1 cellular context compared by ENCODE assay signal in genomic region chr2:42092084-42092996, GRCh38.
TF ChIP-seq lines count a peak whose summit lies in the region.

No MANE protein-coding gene starts in this region.

TF ChIP-seq in HepG2, 621 proteins besides CTCF, POLR2A, EP300 and RAD21 (continued from another document and continues in another):
- TF ChIP-seq THAP7 (CRISPR knock-in tag; IDR thresholded peaks at IDR 0.05): no peak
- TF ChIP-seq ARID5B (CRISPR knock-in tag; IDR thresholded peaks at IDR 0.05): peak; percentile 99
- TF ChIP-seq DMAP1 (CRISPR knock-in tag; IDR thresholded peaks at IDR 0.05): peak; percentile 68
- no peak for TF ChIP-seq ZSCAN5A (CRISPR knock-in tag; IDR thresholded peaks at IDR 0.05; ENCODE audit: borderline replicate concordance)
- no peak; the same call in 1 of the 2 replicates for TF ChIP-seq CCDC6 (CRISPR knock-in tag; IDR thresholded peaks at IDR 0.05)
- TF ChIP-seq CBX5 (CRISPR knock-in tag; IDR thresholded peaks at IDR 0.05; ENCODE audit: borderline replicate concordance): peak; percentile 47; the same call in 1 of the 2 replicates
- peak; percentile 70; the same call in 1 of the 2 replicates for TF ChIP-seq SIX1 (CRISPR knock-in tag; IDR thresholded peaks at IDR 0.05; ENCODE audit: borderline replicate concordance)
- no peak for TF ChIP-seq GABPA (IDR thresholded peaks at IDR 0.05; ENCODE audit: low read depth, low read length)
- peak; percentile 64; the same call in 1 of the 2 replicates for TF ChIP-seq GABPA (CRISPR knock-in tag; IDR thresholded peaks at IDR 0.05; ENCODE audit: low read depth)
- TF ChIP-seq DDIT3 (CRISPR knock-in tag; IDR thresholded peaks at IDR 0.05): 0 out of 2 replicates have a peak, but pooled peaks have one; percentile 48
- TF ChIP-seq ZNF878 (CRISPR knock-in tag; IDR thresholded peaks at IDR 0.05): 0 out of 2 replicates have a peak, but pooled peaks have one; percentile 18
- 0 out of 2 replicates have a peak, but pooled peaks have one; percentile 38 for TF ChIP-seq MEIS1 (CRISPR knock-in tag; IDR thresholded peaks at IDR 0.05; ENCODE audit: borderline replicate concordance)
- TF ChIP-seq RBM39 (IDR thresholded peaks at IDR 0.05; ENCODE audit: low read depth, low read length, poor library complexity, severe bottlenecking): no peak
- no peak for TF ChIP-seq NR2F1 (CRISPR knock-in tag; IDR thresholded peaks at IDR 0.05)
- TF ChIP-seq MEIS2 (CRISPR knock-in tag; IDR thresholded peaks at IDR 0.05): peak; percentile 71; the same call in 1 of the 2 replicates
- no peak for TF ChIP-seq YY1 (IDR thresholded peaks at IDR 0.05; ENCODE audit: insufficient read depth, insufficient replicate concordance, low read depth, low read length)
- no peak for TF ChIP-seq RAD51 (IDR thresholded peaks at IDR 0.05; ENCODE audit: borderline replicate concordance)
- TF ChIP-seq MEF2D (CRISPR knock-in tag; IDR thresholded peaks at IDR 0.05): peak; percentile 70
- TF ChIP-seq ZNF513 (CRISPR knock-in tag; conservative IDR thresholded peaks at IDR 0.05): no peak
- peak; percentile 46; the same call in 1 of the 2 replicates for TF ChIP-seq HNF1B (CRISPR knock-in tag; IDR thresholded peaks at IDR 0.05)
- 0 out of 2 replicates have a peak, but pooled peaks have one; percentile 66 for TF ChIP-seq MXD4 (CRISPR knock-in tag; IDR thresholded peaks at IDR 0.05)
- TF ChIP-seq MED8 (CRISPR knock-in tag; IDR thresholded peaks at IDR 0.05; ENCODE audit: insufficient replicate concordance): no peak
- TF ChIP-seq ZNF124 (CRISPR knock-in tag; IDR thresholded peaks at IDR 0.05): 0 out of 2 replicates have a peak, but pooled peaks have one; percentile 64
- peak; percentile 95 for TF ChIP-seq FOXJ3 (CRISPR knock-in tag; IDR thresholded peaks at IDR 0.05; ENCODE audit: borderline replicate concordance)
- TF ChIP-seq ARID3A (IDR thresholded peaks at IDR 0.05; ENCODE audit: low read depth, low read length): no peak; the same call in none of the 2 replicates
- peak; percentile 72; the same call in 1 of the 2 replicates for TF ChIP-seq TSC22D2 (CRISPR knock-in tag; IDR thresholded peaks at IDR 0.05; ENCODE audit: borderline replicate concordance)
- peak; percentile 49; the same call in 1 of the 2 replicates for TF ChIP-seq ZBTB38 (CRISPR knock-in tag; IDR thresholded peaks at IDR 0.05)
- peak; percentile 64; the same call in 1 of the 2 replicates for TF ChIP-seq RBAK (CRISPR knock-in tag; IDR thresholded peaks at IDR 0.05)
- peak; percentile 92 for TF ChIP-seq FOXP4 (CRISPR knock-in tag; IDR thresholded peaks at IDR 0.05)
- no peak for TF ChIP-seq CSRNP1 (CRISPR knock-in tag; IDR thresholded peaks at IDR 0.05)
- no peak for TF ChIP-seq ATAD3A (CRISPR knock-in tag; IDR thresholded peaks at IDR 0.05)
- peak; percentile 41; the same call in 1 of the 2 replicates for TF ChIP-seq HHEX (CRISPR knock-in tag; IDR thresholded peaks at IDR 0.05)
- 0 out of 2 replicates have a peak, but pooled peaks have one; percentile 36 for TF ChIP-seq POLR2AphosphoS5 (IDR thresholded peaks at IDR 0.05; ENCODE audit: low read depth, low read length)
- TF ChIP-seq ZSCAN31 (CRISPR knock-in tag; IDR thresholded peaks at IDR 0.05; ENCODE audit: low read depth): peak; percentile 79; the same call in 1 of the 2 replicates
- peak; percentile 21; the same call in 1 of the 2 replicates for TF ChIP-seq ESRRA (CRISPR knock-in tag; IDR thresholded peaks at IDR 0.05; ENCODE audit: low read depth)
- no peak for TF ChIP-seq ZNF724P (CRISPR knock-in tag; IDR thresholded peaks at IDR 0.05; ENCODE audit: borderline replicate concordance)
